In genomic region chr2:72888438-72889202, GRCh38 we compare ENCODE assay signal across 1 cellular context.
TF ChIP-seq lines count a peak whose summit lies in the region.

No MANE protein-coding gene starts in this region.

TF ChIP-seq in HepG2, 621 proteins besides CTCF, POLR2A, EP300 and RAD21 (continues in another document):
- TF ChIP-seq RARG (CRISPR knock-in tag; IDR thresholded peaks at IDR 0.05; ENCODE audit: low read depth) (no peak), FOXP1 (IDR thresholded peaks at IDR 0.05) (no peak), FOXP1 (CRISPR knock-in tag; IDR thresholded peaks at IDR 0.05) (peak; percentile 78), TBX2 (CRISPR knock-in tag; IDR thresholded peaks at IDR 0.05; ENCODE audit: borderline replicate concordance) (peak; percentile 88), GATAD2A (CRISPR knock-in tag; IDR thresholded peaks at IDR 0.05) (peak; percentile 66), ZNF605 (CRISPR knock-in tag; IDR thresholded peaks at IDR 0.05) (peak; percentile 72; the same call in 1 of the 2 replicates), HOMEZ (CRISPR knock-in tag; IDR thresholded peaks at IDR 0.05; ENCODE audit: low read depth) (0 out of 2 replicates have a peak, but pooled peaks have one; percentile 38), MLXIP (CRISPR knock-in tag; IDR thresholded peaks at IDR 0.05; ENCODE audit: borderline replicate concordance) (no peak; the same call in 1 of the 2 replicates), MXD3 (CRISPR knock-in tag; IDR thresholded peaks at IDR 0.05) (no peak), HDAC1 (CRISPR knock-in tag; IDR thresholded peaks at IDR 0.05) (peak; percentile 59; the same call in 1 of the 2 replicates), SOX5 (CRISPR knock-in tag; IDR thresholded peaks at IDR 0.05; ENCODE audit: borderline replicate concordance) (peak; percentile 98), THAP9 (CRISPR knock-in tag; IDR thresholded peaks at IDR 0.05; ENCODE audit: borderline replicate concordance) (peak; percentile 93; the same call in 1 of the 2 replicates), ZMYM2 (CRISPR knock-in tag; IDR thresholded peaks at IDR 0.05) (peak; percentile 78; the same call in 1 of the 2 replicates), ZNF263 (CRISPR knock-in tag; IDR thresholded peaks at IDR 0.05) (peak; percentile 45; the same call in 1 of the 2 replicates), TRIM22 (IDR thresholded peaks at IDR 0.05) (no peak), FOXP4 (CRISPR knock-in tag; IDR thresholded peaks at IDR 0.05) (peak; percentile 78), ZBTB26 (CRISPR knock-in tag; IDR thresholded peaks at IDR 0.05; ENCODE audit: borderline replicate concordance) (peak; percentile 67; the same call in 1 of the 2 replicates), PAXIP1 (CRISPR knock-in tag; conservative IDR thresholded peaks at IDR 0.05) (peak; percentile 76), ZNF547 (CRISPR knock-in tag; IDR thresholded peaks at IDR 0.05) (peak; percentile 50; the same call in 1 of the 2 replicates), SALL1 (CRISPR knock-in tag; IDR thresholded peaks at IDR 0.05) (peak; percentile 56), NCOA1 (CRISPR knock-in tag; IDR thresholded peaks at IDR 0.05) (peak; percentile 36; the same call in 1 of the 2 replicates), HMG20A (CRISPR knock-in tag; IDR thresholded peaks at IDR 0.05; ENCODE audit: borderline replicate concordance) (peak; percentile 59; the same call in 1 of the 2 replicates), CREB3 (CRISPR knock-in tag; IDR thresholded peaks at IDR 0.05) (no peak), ZNF431 (CRISPR knock-in tag; IDR thresholded peaks at IDR 0.05; ENCODE audit: borderline replicate concordance, low read depth) (0 out of 2 replicates have a peak, but pooled peaks have one; percentile 53), ZNF564 (CRISPR knock-in tag; IDR thresholded peaks at IDR 0.05) (0 out of 2 replicates have a peak, but pooled peaks have one; percentile 13), MYPOP (CRISPR knock-in tag; IDR thresholded peaks at IDR 0.05) (peak; percentile 52; the same call in 1 of the 2 replicates), ZBTB2 (CRISPR knock-in tag; IDR thresholded peaks at IDR 0.05; ENCODE audit: low read depth) (no peak), TBX3 (IDR thresholded peaks at IDR 0.05; ENCODE audit: borderline replicate concordance) (peak; percentile 83), ZBTB14 (CRISPR knock-in tag; IDR thresholded peaks at IDR 0.05) (0 out of 2 replicates have a peak, but pooled peaks have one; percentile 34), RXRB (CRISPR knock-in tag; IDR thresholded peaks at IDR 0.05; ENCODE audit: borderline replicate concordance) (peak; percentile 44), WIZ (CRISPR knock-in tag; IDR thresholded peaks at IDR 0.05) (0 out of 2 replicates have a peak, but pooled peaks have one; percentile 62)
